Comparison of ENCODE assay signal across 13 cellular contexts in the genomic region with DNA sequence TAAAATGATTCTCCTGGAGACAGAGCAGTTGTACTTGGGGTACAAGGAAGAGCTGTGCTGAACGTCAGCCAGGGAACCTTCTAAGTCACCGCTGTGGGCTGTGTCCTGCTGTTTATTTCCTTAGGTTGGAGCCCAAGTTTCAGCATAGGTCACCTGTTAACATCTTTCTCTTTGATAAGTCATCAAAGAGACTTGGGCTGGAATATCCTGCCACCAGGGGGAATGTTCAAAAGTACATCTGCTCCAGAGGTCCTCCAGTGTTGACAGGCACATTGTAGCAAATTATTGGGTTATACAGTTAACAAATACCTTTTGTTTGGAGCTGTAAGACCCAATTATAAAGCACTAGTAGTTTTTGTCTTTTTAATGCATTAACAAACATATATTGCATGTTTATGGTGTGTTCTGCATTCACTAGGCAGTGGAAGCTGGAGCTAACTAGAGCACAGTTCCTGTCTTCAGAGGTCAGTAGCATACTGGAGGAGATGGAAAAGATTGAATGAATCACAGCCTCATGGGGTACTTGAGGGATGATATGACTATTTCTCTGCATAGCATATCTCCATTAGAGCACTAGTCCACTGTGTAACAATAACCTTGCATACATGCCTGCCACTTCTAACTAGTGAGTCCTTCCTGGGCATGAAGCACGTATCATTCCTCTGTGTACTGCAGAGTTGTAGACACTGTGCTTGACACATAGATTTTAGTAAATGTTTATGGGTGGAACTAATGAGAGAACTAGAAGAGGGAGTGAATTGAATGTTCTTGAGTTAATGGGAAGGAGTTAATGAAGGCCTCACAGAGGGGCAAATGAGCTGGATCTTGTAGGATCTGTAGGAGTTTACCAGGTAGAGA.
DNase-seq lines count a peak whose midpoint lies in the region; ATAC-seq and TF ChIP-seq lines count a peak whose summit lies in the region.
"Had no signal": no experiment of that assay in that cellular context is flagged by ENCODE, and none has a peak within 500 bp of the region (broad histone marks: within the 10 kb centered on the region; RNA-seq: fewer than 3 reads in every experiment).

No MANE protein-coding gene starts in this region.

- peaks cover 0 to 3% (median 0%) of the 10 kb centered on the region in 5 experiments for H3K9me3 Mint-ChIP-seq in brain

- no peak overlapping the region for H3K14ac ChIP-seq in mesenchymal stem cell (ENCODE audit: low read length in 2 of 2)

- 82% methylated on average over 3 of the region's 3 CpGs for WGBS in mesenchymal stem cell

- peak in 1 of 2 experiments; percentile 11 for TF ChIP-seq CTCF in brain (conservative IDR thresholded peaks at IDR 0.05)

- no peak overlapping the region for H3K4ac ChIP-seq in mesenchymal stem cell (ENCODE audit: low read depth in 1 of 2, low read length in 2 of 2)

- no peak overlapping the region for H4K91ac ChIP-seq in mesenchymal stem cell (ENCODE audit: low read length)

- no peak overlapping the region for H2BK120ac ChIP-seq in mesenchymal stem cell (ENCODE audit: low read depth, low read length)

- no peak overlapping the region for H3K27ac ChIP-seq in mesenchymal stem cell (ENCODE audit: low read length, poor library complexity, severe bottlenecking)
- H3K27ac ChIP-seq: parathyroid adenoma had no signal

- peaks cover 43% of the 10 kb centered on the region for H3K79me1 ChIP-seq in mesenchymal stem cell (replicated peaks; ENCODE audit: low read length, poor library complexity, severe bottlenecking)

- H3K27me3 ChIP-seq in mesenchymal stem cell (ENCODE audit: control insufficient read depth in 1 of 2, insufficient read depth in 1 of 2, low read length in 2 of 2), result peaks cover 0 to 7% of the 10 kb centered on the region in 2 experiments

- H2AFZ ChIP-seq in mesenchymal stem cell (ENCODE audit: low read depth, low read length), result no peak overlapping the region
- H2AFZ ChIP-seq: parathyroid adenoma had no signal

- H2BK5ac ChIP-seq in mesenchymal stem cell (ENCODE audit: low read depth, low read length, poor library complexity, severe bottlenecking), result no peak overlapping the region

- no peak overlapping the region for H3K4me2 ChIP-seq in mesenchymal stem cell (ENCODE audit: low read length, poor library complexity, severe bottlenecking)

- H3K18ac ChIP-seq in mesenchymal stem cell (ENCODE audit: low read depth in 1 of 2, low read length in 2 of 2), result no peak overlapping the region

- no peak overlapping the region for H2AK5ac ChIP-seq in mesenchymal stem cell (ENCODE audit: low read length, severe bottlenecking)

- H2BK15ac ChIP-seq in mesenchymal stem cell (ENCODE audit: low read depth, poor library complexity, severe bottlenecking), result no peak overlapping the region

- H3K4me3 ChIP-seq in mesenchymal stem cell (ENCODE audit: insufficient read depth in 1 of 2, low read depth in 1 of 2, low read length in 2 of 2), result no peak overlapping the region
- H3K4me3 ChIP-seq: lung had no signal

- H3K9me3 ChIP-seq in mesenchymal stem cell (ENCODE audit: control insufficient read depth, low read length), result no peaks in the 10 kb centered on the region

- DNase-seq in AG20443 (ENCODE audit: low spot score) (peak; percentile 33), HuH-7 (ENCODE audit: low spot score) (peak; percentile 24), mesenchymal stem cell (peak; percentile 58), globus pallidus (ENCODE audit: low spot score) (no peak), UCSD-AML1 (lab: John Stamatoyannopoulos, UW; ENCODE audit: unreplicated experiment) (no peak)
- no peak for DNase-seq in activated CD4-positive, alpha-beta T cell treated with anti-CD3 and anti-CD28 coated beads, Interleukin-2, amount 50 U/mL, for 4 hours
- DNase-seq: caudate nucleus, NCI-H1092, T-helper 9 cell had no signal

- H4K8ac ChIP-seq in mesenchymal stem cell (ENCODE audit: low read length), result no peak overlapping the region

- peaks cover 86% of the 10 kb centered on the region for H3K4me1 Mint-ChIP-seq in brain

- peak overlapping the region; percentile 33 for H3K9ac ChIP-seq in mesenchymal stem cell (ENCODE audit: low read length)
- H3K9ac ChIP-seq: parathyroid adenoma had no signal

- ATAC-seq in HG02610 (IDR thresholded peaks at IDR 0.05; ENCODE audit: unreplicated experiment), result no peak

- H3K27ac Mint-ChIP-seq in brain, result peak overlapping the region in 2 of 5 experiments; percentile 14 to 27

- H3K27me3 Mint-ChIP-seq in brain, result peaks cover 9% of the 10 kb centered on the region

- H3K36me3 ChIP-seq in mesenchymal stem cell (ENCODE audit: control insufficient read depth in 1 of 2, insufficient read depth in 2 of 2, low read depth in 1 of 2, low read length in 2 of 2), result no peaks in the 10 kb centered on the region

- peaks cover 12% of the 10 kb centered on the region for H3K4me1 ChIP-seq in mesenchymal stem cell (ENCODE audit: control insufficient read depth, insufficient read depth, low read depth, low read length)
- H3K4me1 ChIP-seq: parathyroid adenoma had no signal

- peaks cover 23% of the 10 kb centered on the region for H3K36me3 Mint-ChIP-seq in brain

- peak overlapping the region in 4 of 5 experiments; percentile 4 to 54 (median 26) for H3K4me3 Mint-ChIP-seq in brain

- no peak overlapping the region for H2BK12ac ChIP-seq in mesenchymal stem cell (ENCODE audit: low read length in 2 of 2)

- no peak overlapping the region for H3K23ac ChIP-seq in mesenchymal stem cell (ENCODE audit: low read length in 2 of 2)

Comparison
In these comparisons a context has a peak if more than half of its experiments do, and no peak if none do; other contexts are left out.
1. DNase-seq: peak in AG20443 (single experiment), HuH-7 (single experiment) and mesenchymal stem cell (single experiment); none in activated CD4-positive, alpha-beta T cell treated with anti-CD3 and anti-CD28 coated beads, Interleukin-2, amount 50 U/mL, for 4 hours (0 of 2), globus pallidus (single experiment) and UCSD-AML1 (single experiment).